Comparison of ENCODE assay signal across 31 cellular contexts in genomic region chr1:6088956-6089355, GRCh38.
"Had no signal": no experiment of that assay in that cellular context is flagged by ENCODE, and none has a peak within 500 bp of the region (broad histone marks: within the 10 kb centered on the region; RNA-seq: fewer than 3 reads in every experiment).

No MANE protein-coding gene starts in this region.

- H3K27me3 ChIP-seq: adrenal gland, body of pancreas, breast epithelium had no signal

- ATAC-seq: activated CD8-positive, alpha-beta T cell treated with anti-CD3 and anti-CD28 coated beads for 36 hours; activated T-cell treated with anti-CD3 and anti-CD28 coated beads, Interleukin-2, amount 50 U/mL, for 4 hours; activated T-cell treated with anti-CD3 and anti-CD28 coated beads, Interleukin-2, amount 50 U/mL, for 72 hours; activated T-helper 17 cell treated with anti-CD3 and anti-CD28 coated beads, Interleukin-2, amount 50 U/mL, for 72 hours; body of pancreas had no signal

- H3K4me1 ChIP-seq: adrenal gland, body of pancreas, breast epithelium had no signal

- H3K27ac ChIP-seq: adrenal gland, body of pancreas, brain microvascular endothelial cell, breast epithelium, VCaP had no signal

- H3K36me3 ChIP-seq: adrenal gland, brain microvascular endothelial cell, breast epithelium had no signal

- H3K9me3 ChIP-seq: adrenal gland, body of pancreas, breast epithelium had no signal

- DNase-seq: activated B cell treated with CpG ODN at 0.5 μM for 24 hours; activated CD4-positive, alpha-beta memory T cell treated with anti-CD3 and anti-CD28 coated beads for 36 hours; activated CD4-positive, alpha-beta T cell treated with anti-CD3 and anti-CD28 coated beads for 4 hours; activated CD4-positive, alpha-beta T cell treated with anti-CD3 and anti-CD28 coated beads, Interleukin-2, amount 10 ng/mL, durations not matched to agents 24 days and 14 days; activated CD4-positive, alpha-beta T cell treated with anti-CD3 and anti-CD28 coated beads, Interleukin-2, amount 50 U/mL, for 1 hour; activated CD4-positive, alpha-beta T cell treated with anti-CD3 and anti-CD28 coated beads, Interleukin-2, amount 50 U/mL, for 4 hours; activated CD4-positive, CD25-positive, alpha-beta regulatory T cell treated with anti-CD3 and anti-CD28 coated beads, Interleukin-2, amount 50 U/mL, for 72 hours; activated CD8-positive, alpha-beta memory T cell treated with anti-CD3 and anti-CD28 coated beads, Interleukin-2, amount 50 U/mL, for 4 hours; activated CD8-positive, alpha-beta T cell treated with anti-CD3 and anti-CD28 coated beads for 36 hours; activated effector memory CD4-positive, alpha-beta T cell treated with anti-CD3 and anti-CD28 coated beads, Interleukin-2, amount 50 U/mL, for 16 hours; activated gamma-delta T cell treated with Interleukin-2 at 50 U/mL for 16 hours; activated naive CD4-positive, alpha-beta T cell; activated naive CD4-positive, alpha-beta T cell treated with anti-CD3 and anti-CD28 coated beads for 36 hours; activated naive CD4-positive, alpha-beta T cell treated with anti-CD3 and anti-CD28 coated beads, Interleukin-2, amount 50 U/mL, for 16 hours; activated naive CD8-positive, alpha-beta T cell treated with anti-CD3 and anti-CD28 coated beads for 36 hours; activated T-cell treated with anti-CD3 and anti-CD28 coated beads for 4 hours; activated T-cell treated with anti-CD3 and anti-CD28 coated beads, Interleukin-2, amount 50 U/mL, for 1 hour; activated T-cell treated with anti-CD3 and anti-CD28 coated beads, Interleukin-2, amount 50 U/mL, for 4 hours; activated T-cell treated with anti-CD3 and anti-CD28 coated beads, Interleukin-2, amount 50 U/mL, for 72 hours; adrenal gland; amniotic stem cell; aorta; body of pancreas; brain microvascular endothelial cell; central memory CD4-positive, alpha-beta T cell; T-helper 1 cell; T-helper 2 cell; T-helper 9 cell had no signal

- H3K4me3 ChIP-seq: adrenal gland, body of pancreas, breast epithelium had no signal
